12 cellular contexts compared by ENCODE assay signal in genomic region chr1:108609483-108610066, GRCh38. TPM values are rescaled to one million over a fixed set of nuclear protein-coding genes. Genes with fewer than 3 reads are reported as not detected.
DNase-seq lines count a peak whose midpoint lies in the region; ATAC-seq and TF ChIP-seq lines count a peak whose summit lies in the region.
"Had no signal": no experiment of that assay in that cellular context is flagged by ENCODE, and none has a peak within 500 bp of the region (broad histone marks: within the 10 kb centered on the region; RNA-seq: fewer than 3 reads in every experiment).

No MANE protein-coding gene starts in this region.

- TF ChIP-seq CTCF in right atrium auricular region (IDR thresholded peaks at IDR 0.05) (no peak), Calu3 (IDR thresholded peaks at IDR 0.05; ENCODE audit: unreplicated experiment) (no peak)

- no peak overlapping the region for H3K4me3 Mint-ChIP-seq in Calu3 (ENCODE audit: low read depth, unreplicated experiment)
- no peak overlapping the region for H3K4me3 Mint-ChIP-seq in activated T-helper 1 cell treated with anti-CD3 and anti-CD28 coated beads, Interleukin-12 subunit alpha, Interleukin-12 subunit beta, Interleukin-2, Interleukin-4 antibody, amounts not matched to agents 30 ng/mL and 10 ng/mL and 1 ng/mL, durations not matched to agents 14 hours and 24 hours and 36 hours

- peak; percentile 78 for ATAC-seq in Right ventricle myocardium superior (ENCODE audit: poor library complexity)

- no peaks in the 10 kb centered on the region for H3K9me3 Mint-ChIP-seq in Calu3 (ENCODE audit: low read depth, unreplicated experiment)
- H3K9me3 Mint-ChIP-seq in activated T-helper 1 cell treated with anti-CD3 and anti-CD28 coated beads, Interleukin-12 subunit alpha, Interleukin-12 subunit beta, Interleukin-2, Interleukin-4 antibody, amounts not matched to agents 30 ng/mL and 10 ng/mL and 1 ng/mL, durations not matched to agents 14 hours and 24 hours and 36 hours = no peaks in the 10 kb centered on the region

- no peaks in the 10 kb centered on the region for H3K4me1 Mint-ChIP-seq in Calu3 (ENCODE audit: low read depth, unreplicated experiment)
- H3K4me1 Mint-ChIP-seq in activated T-helper 1 cell treated with anti-CD3 and anti-CD28 coated beads, Interleukin-12 subunit alpha, Interleukin-12 subunit beta, Interleukin-2, Interleukin-4 antibody, amounts not matched to agents 30 ng/mL and 10 ng/mL and 1 ng/mL, durations not matched to agents 14 hours and 24 hours and 36 hours (ENCODE audit: low read depth) = no peaks in the 10 kb centered on the region

- H3K4me1 ChIP-seq in right atrium auricular region = peaks cover 0 to 20% of the 10 kb centered on the region in 2 donors

- H3K27me3 Mint-ChIP-seq in Calu3 (ENCODE audit: unreplicated experiment) = no peaks in the 10 kb centered on the region
- no peaks in the 10 kb centered on the region for H3K27me3 Mint-ChIP-seq in activated T-helper 1 cell treated with anti-CD3 and anti-CD28 coated beads, Interleukin-12 subunit alpha, Interleukin-12 subunit beta, Interleukin-2, Interleukin-4 antibody, amounts not matched to agents 30 ng/mL and 10 ng/mL and 1 ng/mL, durations not matched to agents 14 hours and 24 hours and 36 hours (ENCODE audit: insufficient read depth)

- CTCF ChIA-PET in Calu3 (lab: Charles Lee) = no interaction called here

- H3K27ac ChIP-seq in right atrium auricular region = peak overlapping the region in 1 of 2 donors; percentile 41
- H3K27ac ChIP-seq: hepatocyte had no signal

- H3K36me3 ChIP-seq in right atrium auricular region = no peaks in the 10 kb centered on the region

- H3K27ac Mint-ChIP-seq in Calu3 (ENCODE audit: unreplicated experiment) = no peak overlapping the region
- H3K27ac Mint-ChIP-seq in activated T-helper 1 cell treated with anti-CD3 and anti-CD28 coated beads, Interleukin-12 subunit alpha, Interleukin-12 subunit beta, Interleukin-2, Interleukin-4 antibody, amounts not matched to agents 30 ng/mL and 10 ng/mL and 1 ng/mL, durations not matched to agents 14 hours and 24 hours and 36 hours = no peak overlapping the region

- no peaks in the 10 kb centered on the region for H3K27me3 ChIP-seq in right atrium auricular region
- H3K27me3 ChIP-seq: hepatocyte had no signal

- H3K4me3 ChIP-seq in right atrium auricular region = no peak overlapping the region
- H3K4me3 ChIP-seq: hepatocyte had no signal

- no peaks in the 10 kb centered on the region for H3K9me3 ChIP-seq in right atrium auricular region

- BruUV-seq in Calu3 (replicated peaks; lab: Mats Ljungman, UMichigan) = no TSS peak

- H3K36me3 Mint-ChIP-seq in Calu3 (ENCODE audit: insufficient read depth, unreplicated experiment) = no peaks in the 10 kb centered on the region
- peaks cover 2% of the 10 kb centered on the region for H3K36me3 Mint-ChIP-seq in activated T-helper 1 cell treated with anti-CD3 and anti-CD28 coated beads, Interleukin-12 subunit alpha, Interleukin-12 subunit beta, Interleukin-2, Interleukin-4 antibody, amounts not matched to agents 30 ng/mL and 10 ng/mL and 1 ng/mL, durations not matched to agents 14 hours and 24 hours and 36 hours (ENCODE audit: low read depth)

- intact Hi-C loops in Right ventricle myocardium superior (cut with DNase I) (no loop called here), Calu3 (cut with micrococcal nuclease; ENCODE audit: unreplicated experiment) (no loop called here)
- intact Hi-C loops in activated T-helper 1 cell treated with anti-CD3 and anti-CD28 coated beads, Interleukin-12 subunit alpha, Interleukin-12 subunit beta, Interleukin-2, Interleukin-4 antibody, amounts not matched to agents 30 ng/mL and 10 ng/mL and 1 ng/mL, durations not matched to agents 14 hours and 24 hours and 36 hours (cut with micrococcal nuclease) = no loop called here

- DNase-seq in Right ventricle myocardium superior (no peak), right atrium auricular region (ENCODE audit: low spot score) (no peak), NCI-H524 treated with DMSO at 0.1 percent for 48 hours (lab: John Stamatoyannopoulos, UW) (peak; percentile 41), left kidney (ENCODE audit: low read depth, low spot score) (peak; percentile 50), ureter (ENCODE audit: low spot score) (no peak), Calu3 (no peak)
- no peak for DNase-seq in activated naive CD4-positive, alpha-beta T cell treated with anti-CD3 and anti-CD28 coated beads, Interleukin-2, amount 50 U/mL, for 16 hours
- DNase-seq in activated T-helper 1 cell treated with anti-CD3 and anti-CD28 coated beads, Interleukin-12 subunit alpha, Interleukin-12 subunit beta, Interleukin-2, Interleukin-4 antibody, amounts not matched to agents 30 ng/mL and 10 ng/mL and 1 ng/mL, durations not matched to agents 14 hours and 24 hours and 36 hours (ENCODE audit: low spot score) = no peak
- DNase-seq: activated naive CD4-positive, alpha-beta T cell; NCI-H82 had no signal

RNA-seq across cellular contexts. Expression of gene EEIG2, which starts 49.7 kb away (rescaled TPM):
- 5.1 TPM for total RNA-seq in Right ventricle myocardium superior
- 1 to 10 TPM; 6.1 to 7.4 TPM for total RNA-seq in right atrium auricular region
- 24.1 TPM for total RNA-seq in ureter
- 7.9 and 13.6 TPM in 2 replicates for total RNA-seq in Calu3 (2022)
- 16.7 and 18.5 TPM in 2 replicates for total RNA-seq in activated T-helper 1 cell treated with anti-CD3 and anti-CD28 coated beads, Interleukin-12 subunit alpha, Interleukin-12 subunit beta, Interleukin-2, Interleukin-4 antibody, amounts not matched to agents 30 ng/mL and 10 ng/mL and 1 ng/mL, durations not matched to agents 14 hours and 24 hours and 36 hours

RNA-seq across cellular contexts. Expression of gene HENMT1, which starts 51.3 kb away (rescaled TPM):
- total RNA-seq in Right ventricle myocardium superior (1.0 TPM), right atrium auricular region (under 1 TPM; 0.41 to 0.55 TPM), ureter (8.8 TPM), Calu3 (2022) (9.9 and 10.6 TPM in 2 replicates)
- 17.9 and 20.7 TPM in 2 replicates for total RNA-seq in activated T-helper 1 cell treated with anti-CD3 and anti-CD28 coated beads, Interleukin-12 subunit alpha, Interleukin-12 subunit beta, Interleukin-2, Interleukin-4 antibody, amounts not matched to agents 30 ng/mL and 10 ng/mL and 1 ng/mL, durations not matched to agents 14 hours and 24 hours and 36 hours
- total RNA-seq: Daoy had no signal

Comparison
In these comparisons a context has a peak if more than half of its experiments do, and no peak if none do; other contexts are left out.
1. DNase-seq: peak in NCI-H524 treated with DMSO at 0.1 percent for 48 hours (single experiment) and left kidney (single experiment); none in Right ventricle myocardium superior (single experiment), right atrium auricular region (single experiment), ureter (single experiment), activated naive CD4-positive, alpha-beta T cell treated with anti-CD3 and anti-CD28 coated beads, Interleukin-2, amount 50 U/mL, for 16 hours (single experiment), Calu3 (single experiment) and activated T-helper 1 cell treated with anti-CD3 and anti-CD28 coated beads, Interleukin-12 subunit alpha, Interleukin-12 subunit beta, Interleukin-2, Interleukin-4 antibody, amounts not matched to agents 30 ng/mL and 10 ng/mL and 1 ng/mL, durations not matched to agents 14 hours and 24 hours and 36 hours (single experiment).